In the genomic region with DNA sequence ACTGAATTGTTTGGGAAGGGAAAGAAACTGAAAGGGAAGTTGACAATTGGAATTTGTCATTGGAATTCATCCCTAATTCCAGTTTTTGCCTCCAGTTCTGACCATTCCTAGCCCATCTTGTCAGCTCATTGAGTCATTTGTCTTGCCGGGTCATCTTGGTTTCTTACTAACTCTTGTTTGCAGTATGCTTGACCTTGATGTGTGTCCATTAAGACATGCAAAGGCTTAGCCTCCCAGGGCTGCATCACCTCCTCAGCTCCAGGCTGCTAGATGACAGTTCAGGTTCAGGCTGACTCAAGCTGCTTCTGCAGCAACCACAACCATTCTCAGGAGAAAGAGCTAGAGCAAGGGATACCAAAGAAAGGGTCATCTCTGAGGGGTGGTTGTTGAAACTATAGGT, we compare ENCODE assay signal across 14 cellular contexts.
A peak's percentile ranks its signal among the peaks of the same experiment; 100 is the strongest.
DNase-seq lines count a peak whose midpoint lies in the region; ATAC-seq and TF ChIP-seq lines count a peak whose summit lies in the region.
"Had no signal": no experiment of that assay in that cellular context is flagged by ENCODE, and none has a peak within 500 bp of the region (broad histone marks: within the 10 kb centered on the region; RNA-seq: fewer than 3 reads in every experiment).

No MANE protein-coding gene starts in this region.

- H3K36me3 ChIP-seq in ACC112 (ENCODE audit: insufficient read depth, low read length), result no peaks in the 10 kb centered on the region
- no peaks in the 10 kb centered on the region for H3K36me3 ChIP-seq in HCT116 (ENCODE audit: control insufficient read depth in 1 of 2, insufficient read depth in 2 of 2, low read length in 2 of 2)
- H3K36me3 ChIP-seq: vagina had no signal

- ATAC-seq in HCT116 (peak; percentile 75), HG03469 (IDR thresholded peaks at IDR 0.05; ENCODE audit: unreplicated experiment) (no peak), HG03439 (IDR thresholded peaks at IDR 0.05; ENCODE audit: unreplicated experiment) (no peak)
- ATAC-seq in activated T-helper 17 cell treated with anti-CD3 and anti-CD28 coated beads, Interleukin-2, amount 50 U/mL, for 72 hours (replicated peaks), result peak; percentile 76
- no peak for ATAC-seq in activated naive CD8-positive, alpha-beta T cell treated with anti-CD3 and anti-CD28 coated beads, Interleukin-2, amount 50 U/mL, for 24 hours
- ATAC-seq: T-helper 17 cell had no signal

- peaks cover 9% of the 10 kb centered on the region for H3K27me3 Mint-ChIP-seq in activated T-helper 17 cell treated with anti-CD3 and anti-CD28 coated beads, Interleukin-2, amount 50 U/mL, for 72 hours
- peaks cover 2% of the 10 kb centered on the region for H3K27me3 Mint-ChIP-seq in activated naive CD8-positive, alpha-beta T cell treated with anti-CD3 and anti-CD28 coated beads, Interleukin-2, amount 50 U/mL, for 24 hours
- no peaks in the 10 kb centered on the region for H3K27me3 Mint-ChIP-seq in activated naive CD8-positive, alpha-beta T cell treated with anti-CD3 and anti-CD28 coated beads for 36 hours

- H3K9me3 ChIP-seq in HCT116 (ENCODE audit: control insufficient read depth in 1 of 2, insufficient read depth in 1 of 2, low read depth in 1 of 2, low read length in 2 of 2), result no peaks in the 10 kb centered on the region
- H3K9me3 ChIP-seq: vagina had no signal

- H3K4me1 Mint-ChIP-seq in activated T-helper 17 cell treated with anti-CD3 and anti-CD28 coated beads, Interleukin-2, amount 50 U/mL, for 72 hours, result no peaks in the 10 kb centered on the region
- no peaks in the 10 kb centered on the region for H3K4me1 Mint-ChIP-seq in activated naive CD8-positive, alpha-beta T cell treated with anti-CD3 and anti-CD28 coated beads, Interleukin-2, amount 50 U/mL, for 24 hours
- no peaks in the 10 kb centered on the region for H3K4me1 Mint-ChIP-seq in activated naive CD8-positive, alpha-beta T cell treated with anti-CD3 and anti-CD28 coated beads for 36 hours
- H3K4me1 Mint-ChIP-seq: T-helper 17 cell had no signal

- H3K4me2 ChIP-seq in HCT116 (ENCODE audit: low read length), result peak overlapping the region; percentile 57

- intact Hi-C loops in HCT116 (cut with micrococcal nuclease), result no loop called here

- H3K9ac ChIP-seq in HCT116 (ENCODE audit: low read length), result no peak overlapping the region

- H3K27me3 ChIP-seq in ACC112 (ENCODE audit: insufficient read depth, low read length), result no peaks in the 10 kb centered on the region
- no peaks in the 10 kb centered on the region for H3K27me3 ChIP-seq in HCT116 (ENCODE audit: insufficient read depth, low read length)
- H3K27me3 ChIP-seq: vagina had no signal

- CTCF ChIA-PET in HCT116 (lab: Charles Lee), result no interaction called here

- H3K79me2 ChIP-seq in ACC112 (ENCODE audit: control insufficient read depth, insufficient read depth, low read length, unreplicated experiment) (no peaks in the 10 kb centered on the region), HCT116 (ENCODE audit: insufficient read depth, low read length) (no peaks in the 10 kb centered on the region)

- BruUV-seq in HCT116 (replicated peaks; lab: Mats Ljungman, UMichigan), result no TSS peak

- H2AFZ ChIP-seq in ACC112 (ENCODE audit: low read length, unreplicated experiment) (peak overlapping the region; percentile 67), HCT116 (ENCODE audit: low read depth, low read length, poor library complexity, severe bottlenecking) (no peak overlapping the region)

- POLR2A ChIA-PET in HCT116 (lab: Charles Lee), result no interaction called here

- no peaks in the 10 kb centered on the region for H3K9me2 ChIP-seq in HCT116 (ENCODE audit: insufficient read depth)

- DNase-seq in HCT116 (ENCODE audit: low read depth, low spot score) (no peak), fibroblast of villous mesenchyme (ENCODE audit: low read depth) (peak; percentile 10)
- no peak for DNase-seq in activated naive CD8-positive, alpha-beta T cell treated with anti-CD3 and anti-CD28 coated beads, Interleukin-2, amount 50 U/mL, for 24 hours
- DNase-seq in activated naive CD8-positive, alpha-beta T cell treated with anti-CD3 and anti-CD28 coated beads for 36 hours, result no peak
- DNase-seq: AML-193, hippocampal formation, occipital lobe, T-helper 17 cell had no signal

- H3K27ac ChIP-seq in ACC112 (ENCODE audit: low read depth, low read length) (peak overlapping the region; percentile 99), HCT116 (ENCODE audit: low read depth, low read length) (no peak overlapping the region)
- H3K27ac ChIP-seq: vagina had no signal

- H3K36me3 Mint-ChIP-seq in activated T-helper 17 cell treated with anti-CD3 and anti-CD28 coated beads, Interleukin-2, amount 50 U/mL, for 72 hours (ENCODE audit: low read depth), result no peaks in the 10 kb centered on the region
- H3K36me3 Mint-ChIP-seq in activated naive CD8-positive, alpha-beta T cell treated with anti-CD3 and anti-CD28 coated beads, Interleukin-2, amount 50 U/mL, for 24 hours (ENCODE audit: low read depth), result no peaks in the 10 kb centered on the region
- H3K36me3 Mint-ChIP-seq in activated naive CD8-positive, alpha-beta T cell treated with anti-CD3 and anti-CD28 coated beads for 36 hours, result no peaks in the 10 kb centered on the region
- H3K36me3 Mint-ChIP-seq: activated naive CD8-positive, alpha-beta T cell had no signal

- TF ChIP-seq RAD21 in HCT116 (IDR thresholded peaks at IDR 0.05; ENCODE audit: low read depth), result no peak

- H3K4me3 Mint-ChIP-seq in activated T-helper 17 cell treated with anti-CD3 and anti-CD28 coated beads, Interleukin-2, amount 50 U/mL, for 72 hours, result no peak overlapping the region
- no peak overlapping the region for H3K4me3 Mint-ChIP-seq in activated naive CD8-positive, alpha-beta T cell treated with anti-CD3 and anti-CD28 coated beads, Interleukin-2, amount 50 U/mL, for 24 hours
- no peak overlapping the region for H3K4me3 Mint-ChIP-seq in activated naive CD8-positive, alpha-beta T cell treated with anti-CD3 and anti-CD28 coated beads for 36 hours
- H3K4me3 Mint-ChIP-seq: activated naive CD8-positive, alpha-beta T cell; T-helper 17 cell had no signal

- H3K4me1 ChIP-seq in ACC112 (ENCODE audit: control insufficient read depth, insufficient read depth, low read length, unreplicated experiment) (peaks cover 41% of the 10 kb centered on the region), HCT116 (ENCODE audit: control insufficient read depth in 1 of 2, insufficient read depth in 2 of 2, low read length in 2 of 2) (peaks cover 2 to 24% of the 10 kb centered on the region in 2 experiments; a peak in 3 of 4 replicates)
- H3K4me1 ChIP-seq: vagina had no signal

- no peak overlapping the region for H3K27ac Mint-ChIP-seq in activated T-helper 17 cell treated with anti-CD3 and anti-CD28 coated beads, Interleukin-2, amount 50 U/mL, for 72 hours
- no peak overlapping the region for H3K27ac Mint-ChIP-seq in activated naive CD8-positive, alpha-beta T cell treated with anti-CD3 and anti-CD28 coated beads, Interleukin-2, amount 50 U/mL, for 24 hours
- no peak overlapping the region for H3K27ac Mint-ChIP-seq in activated naive CD8-positive, alpha-beta T cell treated with anti-CD3 and anti-CD28 coated beads for 36 hours
- H3K27ac Mint-ChIP-seq: activated naive CD8-positive, alpha-beta T cell; T-helper 17 cell had no signal

- H3K4me3 ChIP-seq in ACC112 (ENCODE audit: low read depth, low read length) (peak overlapping the region; percentile 31; the same call in 1 of the 2 replicates), HCT116 (replicated peaks in 1 of 2; ENCODE audit: low read depth in 1 of 2, low read length in 2 of 2) (no peak overlapping the region), fibroblast of villous mesenchyme (ENCODE audit: low read depth, low read length) (no peak overlapping the region)
- H3K4me3 ChIP-seq: vagina had no signal

- no peaks in the 10 kb centered on the region for H4K20me1 ChIP-seq in HCT116 (ENCODE audit: insufficient read depth)

- TF ChIP-seq CTCF in HCT116 (IDR thresholded peaks at IDR 0.05 in 2 of 3, conservative IDR thresholded peaks at IDR 0.05 in 1 of 3; ENCODE audit: borderline replicate concordance in 1 of 3, insufficient read depth in 1 of 3, low read depth in 2 of 3, low read length in 2 of 3), result no peak
- TF ChIP-seq CTCF in fibroblast of villous mesenchyme (IDR thresholded peaks at IDR 0.05; ENCODE audit: insufficient read depth, low read depth, low read length), result no peak

- TF ChIP-seq POLR2A in HCT116 (IDR thresholded peaks at IDR 0.05; ENCODE audit: borderline replicate concordance, extremely low read depth, insufficient read depth, insufficient read length), result no peak

- H3K9me3 Mint-ChIP-seq in activated T-helper 17 cell treated with anti-CD3 and anti-CD28 coated beads, Interleukin-2, amount 50 U/mL, for 72 hours, result peaks cover 9% of the 10 kb centered on the region
- no peaks in the 10 kb centered on the region for H3K9me3 Mint-ChIP-seq in activated naive CD8-positive, alpha-beta T cell treated with anti-CD3 and anti-CD28 coated beads, Interleukin-2, amount 50 U/mL, for 24 hours
- H3K9me3 Mint-ChIP-seq in activated naive CD8-positive, alpha-beta T cell treated with anti-CD3 and anti-CD28 coated beads for 36 hours, result no peaks in the 10 kb centered on the region

- RAD21 ChIA-PET in HCT116 (lab: Charles Lee; ENCODE audit: low non-redundant PET in 1 of 2, low total read pairs in 2 of 2, uncharacterized antibody in 2 of 2, unreplicated experiment in 2 of 2), result no interaction called here

TF ChIP-seq in HCT116, 20 proteins besides CTCF, POLR2A, EP300 and RAD21 (continues in another document):
- TF ChIP-seq FOSL1 (IDR thresholded peaks at IDR 0.05; ENCODE audit: low read depth) (no peak), REST (IDR thresholded peaks at IDR 0.05; ENCODE audit: low read depth) (no peak)

Comparison
In these comparisons a context has a peak if more than half of its experiments do, and no peak if none do; other contexts are left out.
1. ATAC-seq: peak in HCT116 (single experiment) and activated T-helper 17 cell treated with anti-CD3 and anti-CD28 coated beads, Interleukin-2, amount 50 U/mL, for 72 hours (single experiment); none in HG03469 (single experiment), activated naive CD8-positive, alpha-beta T cell treated with anti-CD3 and anti-CD28 coated beads, Interleukin-2, amount 50 U/mL, for 24 hours (single experiment) and HG03439 (single experiment).